ENCODE assay signal across 23 cellular contexts in genomic region chr17:43327834-43328420, GRCh38.
"Had no signal": no experiment of that assay in that cellular context is flagged by ENCODE, and none has a peak within 500 bp of the region (broad histone marks: within the 10 kb centered on the region; RNA-seq: fewer than 3 reads in every experiment).

No MANE protein-coding gene starts in this region.

- ATAC-seq: activated CD8-positive, alpha-beta T cell treated with anti-CD3 and anti-CD28 coated beads for 36 hours; esophagus mucosa; left ventricle myocardium superior; mucosa of descending colon; naive thymus-derived CD4-positive, alpha-beta T cell; right cardiac atrium; stimulated activated effector memory CD8-positive, alpha-beta T cell treated with anti-CD3 and anti-CD28 coated beads, Interleukin-12 subunit alpha, Interleukin-12 subunit beta, amount 100 ng/mL, for 72 hours had no signal

- H3K9me3 Mint-ChIP-seq: activated CD8-positive, alpha-beta T cell treated with anti-CD3 and anti-CD28 coated beads for 36 hours; activated naive CD4-positive, alpha-beta T cell treated with anti-CD3 and anti-CD28 coated beads, Interleukin-2, amount 10 ng/mL, durations not matched to agents 7 days and 5 days; dendritic cell treated with granulocyte-macrophage colony-stimulating factor and Interleukin-4, amounts not matched to agents 40 ng/mL and 50 ng/mL, for 4 days; immature natural killer cell; memory B cell; naive thymus-derived CD4-positive, alpha-beta T cell; stimulated activated effector memory CD8-positive, alpha-beta T cell treated with anti-CD3 and anti-CD28 coated beads, Interleukin-12 subunit alpha, Interleukin-12 subunit beta, amount 100 ng/mL, for 72 hours had no signal

- H3K4me3 ChIP-seq: mucosa of descending colon, neural progenitor cell, prostate gland, smooth muscle cell, testis, upper lobe of left lung had no signal

- H3K27me3 ChIP-seq: neural progenitor cell, testis, upper lobe of left lung had no signal

- H2AFZ ChIP-seq: neural progenitor cell had no signal

- H3K27ac ChIP-seq: neural progenitor cell, prostate gland, testis, upper lobe of left lung had no signal

- H3K9me3 ChIP-seq: mucosa of descending colon, prostate gland, testis, upper lobe of left lung had no signal

- H3K4me1 Mint-ChIP-seq: activated naive CD4-positive, alpha-beta T cell treated with anti-CD3 and anti-CD28 coated beads, Interleukin-2, amount 10 ng/mL, durations not matched to agents 7 days and 5 days; stimulated activated effector memory CD8-positive, alpha-beta T cell treated with anti-CD3 and anti-CD28 coated beads, Interleukin-12 subunit alpha, Interleukin-12 subunit beta, amount 100 ng/mL, for 72 hours had no signal

- H3K4me1 ChIP-seq: prostate gland, testis, upper lobe of left lung had no signal

- H3K36me3 Mint-ChIP-seq: activated naive CD4-positive, alpha-beta T cell treated with anti-CD3 and anti-CD28 coated beads, Interleukin-2, amount 10 ng/mL, durations not matched to agents 7 days and 5 days; immature natural killer cell; memory B cell; naive thymus-derived CD4-positive, alpha-beta T cell; stimulated activated effector memory CD8-positive, alpha-beta T cell treated with anti-CD3 and anti-CD28 coated beads, Interleukin-12 subunit alpha, Interleukin-12 subunit beta, amount 100 ng/mL, for 72 hours had no signal

- DNase-seq: activated CD8-positive, alpha-beta T cell treated with anti-CD3 and anti-CD28 coated beads for 36 hours; activated effector memory CD4-positive, alpha-beta T cell treated with Interleukin-2 at 50 U/mL for 16 hours; activated naive CD4-positive, alpha-beta T cell treated with anti-CD3 and anti-CD28 coated beads, Interleukin-2, amount 10 ng/mL, durations not matched to agents 7 days and 5 days; activated T-cell treated with anti-CD3 and anti-CD28 coated beads, Interleukin-2, amount 50 U/mL, for 1 hour; cerebellar nuclear complex; effector CD8-positive, alpha-beta T cell; immature natural killer cell; kidney glomerular epithelial cell; left ventricle myocardium superior; mucosa of descending colon; naive thymus-derived CD4-positive, alpha-beta T cell; right cardiac atrium; stimulated activated CD4-positive, alpha-beta T cell treated with anti-CD3 and anti-CD28 coated beads, Interleukin-4, amount 100 ng/mL, for 24 hours; T-helper 2 cell; testis; upper lobe of left lung had no signal

- H3K4me2 ChIP-seq: neural progenitor cell, smooth muscle cell had no signal

- H3K4me3 Mint-ChIP-seq: activated CD8-positive, alpha-beta T cell treated with anti-CD3 and anti-CD28 coated beads for 36 hours; activated naive CD4-positive, alpha-beta T cell treated with anti-CD3 and anti-CD28 coated beads, Interleukin-2, amount 10 ng/mL, durations not matched to agents 7 days and 5 days; dendritic cell treated with granulocyte-macrophage colony-stimulating factor and Interleukin-4, amounts not matched to agents 40 ng/mL and 50 ng/mL, for 4 days; immature natural killer cell; memory B cell; naive thymus-derived CD4-positive, alpha-beta T cell; neural progenitor cell; stimulated activated effector memory CD8-positive, alpha-beta T cell treated with anti-CD3 and anti-CD28 coated beads, Interleukin-12 subunit alpha, Interleukin-12 subunit beta, amount 100 ng/mL, for 72 hours had no signal

- H3K27ac Mint-ChIP-seq: activated CD8-positive, alpha-beta T cell treated with anti-CD3 and anti-CD28 coated beads for 36 hours; activated naive CD4-positive, alpha-beta T cell treated with anti-CD3 and anti-CD28 coated beads, Interleukin-2, amount 10 ng/mL, durations not matched to agents 7 days and 5 days; dendritic cell treated with granulocyte-macrophage colony-stimulating factor and Interleukin-4, amounts not matched to agents 40 ng/mL and 50 ng/mL, for 4 days; immature natural killer cell; memory B cell; naive thymus-derived CD4-positive, alpha-beta T cell; neural progenitor cell; stimulated activated effector memory CD8-positive, alpha-beta T cell treated with anti-CD3 and anti-CD28 coated beads, Interleukin-12 subunit alpha, Interleukin-12 subunit beta, amount 100 ng/mL, for 72 hours had no signal

- H3K36me3 ChIP-seq: neural progenitor cell, prostate gland, upper lobe of left lung had no signal
